ENCODE assay signal across 11 cellular contexts in genomic region chr6:119314894-119315272, GRCh38. TPM values are rescaled to one million over a fixed set of nuclear protein-coding genes. Genes with fewer than 3 reads are reported as not detected.
A peak's percentile ranks its signal among the peaks of the same experiment; 100 is the strongest.
DNase-seq lines count a peak whose midpoint lies in the region; ATAC-seq and TF ChIP-seq lines count a peak whose summit lies in the region.
"Had no signal": no experiment of that assay in that cellular context is flagged by ENCODE, and none has a peak within 500 bp of the region (broad histone marks: within the 10 kb centered on the region; RNA-seq: fewer than 3 reads in every experiment).

No MANE protein-coding gene starts in this region.

- H3K27me3 Mint-ChIP-seq in activated naive CD4-positive, alpha-beta T cell treated with anti-CD3 and anti-CD28 coated beads, Interleukin-2, amount 50 U/mL, for 24 hours = no peaks in the 10 kb centered on the region
- H3K27me3 Mint-ChIP-seq in activated CD8-positive, alpha-beta T cell treated with anti-CD3 and anti-CD28 coated beads for 36 hours = no peaks in the 10 kb centered on the region

- DNase-seq in activated naive CD4-positive, alpha-beta T cell treated with Interleukin-2 at 50 U/mL for 16 hours = no peak
- peak; percentile 17 for DNase-seq in activated CD8-positive, alpha-beta T cell treated with anti-CD3 and anti-CD28 coated beads for 36 hours
- DNase-seq in transverse colon (no peak), NCI-H2227 (lab: John Stamatoyannopoulos, UW; ENCODE audit: unreplicated experiment) (no peak), posterior cingulate gyrus (no peak)
- DNase-seq in stimulated activated CD4-positive, alpha-beta T cell treated with anti-CD3 and anti-CD28 coated beads, Interleukin-4, amount 100 ng/mL, for 24 hours = no peak
- DNase-seq: dermis blood vessel endothelial cell, NCI-H526 had no signal

- peaks cover 45% of the 10 kb centered on the region for H3K4me1 Mint-ChIP-seq in activated naive CD4-positive, alpha-beta T cell treated with anti-CD3 and anti-CD28 coated beads, Interleukin-2, amount 50 U/mL, for 24 hours
- H3K4me1 Mint-ChIP-seq in activated CD8-positive, alpha-beta T cell treated with anti-CD3 and anti-CD28 coated beads for 36 hours (ENCODE audit: low read depth) = peaks cover 56% of the 10 kb centered on the region

- peak overlapping the region; percentile 23 for H3K4me3 Mint-ChIP-seq in activated naive CD4-positive, alpha-beta T cell treated with anti-CD3 and anti-CD28 coated beads, Interleukin-2, amount 50 U/mL, for 24 hours
- H3K4me3 Mint-ChIP-seq in activated CD8-positive, alpha-beta T cell treated with anti-CD3 and anti-CD28 coated beads for 36 hours = peak overlapping the region; percentile 66

- H3K27ac ChIP-seq in transverse colon = peak overlapping the region; percentile 8 to 59 (median 36)

- H3K27ac Mint-ChIP-seq in activated naive CD4-positive, alpha-beta T cell treated with anti-CD3 and anti-CD28 coated beads, Interleukin-2, amount 50 U/mL, for 24 hours = peak overlapping the region; percentile 43
- peak overlapping the region; percentile 94 for H3K27ac Mint-ChIP-seq in activated CD8-positive, alpha-beta T cell treated with anti-CD3 and anti-CD28 coated beads for 36 hours

- WGBS in transverse colon (ENCODE audit: low coverage in 1 of 2), 2 donors = 50 to 79% methylated on average over 5 of the region's 5 CpGs

- POLR2A ChIA-PET in activated CD8-positive, alpha-beta T cell treated with anti-CD3 and anti-CD28 coated beads for 36 hours (lab: Charles Lee) = interaction anchor here (1.1 to 4.6 kb wide), 4 partner anchors 11 to 36 kb away, joined by 3 to 29 read pairs (median 10); no protein-coding TSS in a partner anchor

- H3K9me3 ChIP-seq in transverse colon = no peaks in the 10 kb centered on the region
- H3K9me3 ChIP-seq: BLaER1 treated with 17β-estradiol and CSF1 and Interleukin-3, amounts not matched to agents 10 nM and 100 nM had no signal

- H3K36me3 Mint-ChIP-seq in activated naive CD4-positive, alpha-beta T cell treated with anti-CD3 and anti-CD28 coated beads, Interleukin-2, amount 50 U/mL, for 24 hours = peaks cover 4% of the 10 kb centered on the region
- H3K36me3 Mint-ChIP-seq in activated CD8-positive, alpha-beta T cell treated with anti-CD3 and anti-CD28 coated beads for 36 hours (ENCODE audit: low read depth) = peaks cover 10% of the 10 kb centered on the region

- in situ Hi-C loops in transverse colon (cut with MboI; ENCODE audit: low pct_ligation_motif_present in 1 of 4, low pct_unique_long_range_greater_than_20kb in 1 of 4, low sequenced_read_pairs in 3 of 4) = no loop called here

- H3K9me3 Mint-ChIP-seq in activated naive CD4-positive, alpha-beta T cell treated with anti-CD3 and anti-CD28 coated beads, Interleukin-2, amount 50 U/mL, for 24 hours = no peaks in the 10 kb centered on the region
- no peaks in the 10 kb centered on the region for H3K9me3 Mint-ChIP-seq in activated CD8-positive, alpha-beta T cell treated with anti-CD3 and anti-CD28 coated beads for 36 hours

- no peak for TF ChIP-seq EP300 in transverse colon (IDR thresholded peaks at IDR 0.05; ENCODE audit: low read depth)

- no peak for TF ChIP-seq POLR2A in transverse colon (IDR thresholded peaks at IDR 0.05)

- peaks cover 0 to 5% (median 0%) of the 10 kb centered on the region in 4 donors for H3K36me3 ChIP-seq in transverse colon
- H3K36me3 ChIP-seq: BLaER1 treated with 17β-estradiol and CSF1 and Interleukin-3, amounts not matched to agents 10 nM and 100 nM had no signal

- CTCF ChIA-PET in activated CD8-positive, alpha-beta T cell treated with anti-CD3 and anti-CD28 coated beads for 36 hours (lab: Charles Lee) = interaction anchor here (0.8 to 2.8 kb wide), 8 partner anchors 10 to 186 kb away, joined by 3 to 12 read pairs (median 6); no protein-coding TSS in a partner anchor

- no peaks in the 10 kb centered on the region for H3K27me3 ChIP-seq in transverse colon
- H3K27me3 ChIP-seq: BLaER1 treated with 17β-estradiol and CSF1 and Interleukin-3, amounts not matched to agents 10 nM and 100 nM had no signal

- intact Hi-C loops in activated CD8-positive, alpha-beta T cell treated with anti-CD3 and anti-CD28 coated beads for 36 hours (cut with micrococcal nuclease) = loop anchor here (2.0 to 10.0 kb wide), 2 partner anchors 34 to 170 kb away; partner anchors contain the start of gene MAN1A1
- intact Hi-C loops in transverse colon (cut with DNase I; ENCODE audit: low total_unique reads) (no loop called here), posterior cingulate gyrus (cut with DNase I) (no loop called here)

- TF ChIP-seq CTCF in activated CD8-positive, alpha-beta T cell treated with anti-CD3 and anti-CD28 coated beads for 36 hours (IDR thresholded peaks at IDR 0.05) = no peak
- TF ChIP-seq CTCF in transverse colon (IDR thresholded peaks at IDR 0.05) = no peak

- no peak overlapping the region for H3K4me3 ChIP-seq in transverse colon
- H3K4me3 ChIP-seq: BLaER1 treated with 17β-estradiol and CSF1 and Interleukin-3, amounts not matched to agents 10 nM and 100 nM had no signal

- peak; percentile 55 for ATAC-seq in HG03060 (IDR thresholded peaks at IDR 0.05; ENCODE audit: low read depth, unreplicated experiment)
- ATAC-seq in activated CD8-positive, alpha-beta T cell treated with anti-CD3 and anti-CD28 coated beads for 36 hours = peak; percentile 19

- peaks cover 0 to 43% (median 10%) of the 10 kb centered on the region in 4 donors for H3K4me1 ChIP-seq in transverse colon

RNA-seq across cellular contexts. Expression of gene MAN1A1, which starts 34.7 kb away (rescaled TPM):
- total RNA-seq in activated CD8-positive, alpha-beta T cell treated with anti-CD3 and anti-CD28 coated beads for 36 hours = 10 to 100 TPM; 18.5 to 19.4 TPM
- 100 to 1,000 TPM in 2 of 4 donors, 10 to 100 TPM in 2; 52.7 to 123 (median 97.1) TPM for total RNA-seq in transverse colon
